In genomic region chr6:152378154-152378553, GRCh38 we compare ENCODE assay signal across 10 cellular contexts.
DNase-seq lines count a peak whose midpoint lies in the region; ATAC-seq and TF ChIP-seq lines count a peak whose summit lies in the region.
"Had no signal": no experiment of that assay in that cellular context is flagged by ENCODE, and none has a peak within 500 bp of the region (broad histone marks: within the 10 kb centered on the region; RNA-seq: fewer than 3 reads in every experiment).

No MANE protein-coding gene starts in this region.

- peak overlapping the region; percentile 66 for H3K27ac Mint-ChIP-seq in HFFc6
- H3K27ac Mint-ChIP-seq: natural killer cell treated with Interleukin-12 subunit alpha and Interleukin-12 subunit beta and Interleukin-15 and Interleukin-18, amount 100 ng/mL, for 72 hours had no signal

- DNase-seq in HFFc6 (peak; percentile 70), caudate nucleus (lab: John Stamatoyannopoulos, UW) (peak in 4 of 61 donors; percentile 3 to 13 (median 7)), lower lobe of right lung (no peak), thoracic aorta (ENCODE audit: low spot score) (no peak), KG1 (lab: John Stamatoyannopoulos, UW) (no peak), NCI-H526 (lab: John Stamatoyannopoulos, UW) (no peak)
- DNase-seq: NCI-H345 had no signal

- H3K4me1 ChIP-seq in lower lobe of right lung (peaks cover 12% of the 10 kb centered on the region), thoracic aorta (ENCODE audit: control insufficient read depth in 1 of 2, low read depth in 2 of 2) (peaks cover 0 to 39% of the 10 kb centered on the region in 2 donors)

- ATAC-seq in lower lobe of right lung = no peak
- ATAC-seq in thoracic aorta (ENCODE audit: insufficient number of reproducible peaks, low FRiP score, low read depth) = no peak
- ATAC-seq in GM18511 (IDR thresholded peaks at IDR 0.05; ENCODE audit: unreplicated experiment) = no peak
- no peak for ATAC-seq in activated CD4-positive, CD25-positive, alpha-beta regulatory T cell treated with anti-CD3 and anti-CD28 coated beads, Interleukin-2, amount 50 U/mL, for 24 hours

- peaks cover 27% of the 10 kb centered on the region for H3K36me3 Mint-ChIP-seq in HFFc6 (ENCODE audit: low read depth)

- H3K36me3 ChIP-seq in lower lobe of right lung (peaks cover 18% of the 10 kb centered on the region), thoracic aorta (peaks cover 18% of the 10 kb centered on the region)

- peak overlapping the region; percentile 83 for H3K4me3 Mint-ChIP-seq in HFFc6
- H3K4me3 Mint-ChIP-seq: natural killer cell treated with Interleukin-12 subunit alpha and Interleukin-12 subunit beta and Interleukin-15 and Interleukin-18, amount 100 ng/mL, for 72 hours had no signal

- H3K27me3 Mint-ChIP-seq in HFFc6 (ENCODE audit: insufficient read depth) = peaks cover 7% of the 10 kb centered on the region
- H3K27me3 Mint-ChIP-seq: natural killer cell treated with Interleukin-12 subunit alpha and Interleukin-12 subunit beta and Interleukin-15 and Interleukin-18, amount 100 ng/mL, for 72 hours had no signal

- intact Hi-C loops in lower lobe of right lung (cut with DNase I) = no loop called here

- H3K4me1 Mint-ChIP-seq in HFFc6 (ENCODE audit: low read depth) = peaks cover 33% of the 10 kb centered on the region

- H3K4me3 ChIP-seq in lower lobe of right lung = peak overlapping the region; percentile 59
- H3K4me3 ChIP-seq in thoracic aorta = peak overlapping the region; percentile 73

- no peaks in the 10 kb centered on the region for H3K9me3 Mint-ChIP-seq in HFFc6
- H3K9me3 Mint-ChIP-seq: natural killer cell treated with Interleukin-12 subunit alpha and Interleukin-12 subunit beta and Interleukin-15 and Interleukin-18, amount 100 ng/mL, for 72 hours had no signal

- H3K9me3 ChIP-seq in lower lobe of right lung (no peaks in the 10 kb centered on the region), thoracic aorta (no peaks in the 10 kb centered on the region)

- TF ChIP-seq CTCF in HFFc6 (IDR thresholded peaks at IDR 0.05) (no peak), lower lobe of right lung (IDR thresholded peaks at IDR 0.05) (no peak), thoracic aorta (IDR thresholded peaks at IDR 0.05) (no peak)

- H3K27me3 ChIP-seq in lower lobe of right lung (ENCODE audit: low read depth) (no peaks in the 10 kb centered on the region), thoracic aorta (replicated peaks; ENCODE audit: insufficient read depth) (no peaks in the 10 kb centered on the region)

- H3K27ac ChIP-seq in caudate nucleus (ENCODE audit: low read depth, low read length) = peak overlapping the region; percentile 0
- peak overlapping the region; percentile 21 for H3K27ac ChIP-seq in lower lobe of right lung
- H3K27ac ChIP-seq in thoracic aorta = peak overlapping the region; percentile 86 to 97

Comparison
In these comparisons a context has a peak if more than half of its experiments do, and no peak if none do; other contexts are left out.
1. H3K27ac ChIP-seq: peak in every context shown above with its lines; median percentile 92 in thoracic aorta; 21 in lower lobe of right lung; 0 in caudate nucleus.